In genomic region chr3:13046569-13047279, GRCh38 we compare ENCODE assay signal across 12 cellular contexts. TPM values are rescaled to one million over a fixed set of nuclear protein-coding genes. Genes with fewer than 3 reads are reported as not detected.
DNase-seq lines count a peak whose midpoint lies in the region; ATAC-seq and TF ChIP-seq lines count a peak whose summit lies in the region.
"Had no signal": no experiment of that assay in that cellular context is flagged by ENCODE, and none has a peak within 500 bp of the region (broad histone marks: within the 10 kb centered on the region; RNA-seq: fewer than 3 reads in every experiment).

No MANE protein-coding gene starts in this region.

- no peaks in the 10 kb centered on the region for H3K27me3 ChIP-seq in CD8-positive, alpha-beta T cell (ENCODE audit: insufficient read depth, low read length)
- no peaks in the 10 kb centered on the region for H3K27me3 ChIP-seq in esophagus squamous epithelium
- H3K27me3 ChIP-seq in thyroid gland: no peaks in the 10 kb centered on the region
- H3K27me3 ChIP-seq in MG63: no peaks in the 10 kb centered on the region

- H3K4me1 Mint-ChIP-seq in CD8-positive, alpha-beta T cell (ENCODE audit: low read depth): peaks cover 11% of the 10 kb centered on the region
- H3K4me1 Mint-ChIP-seq in activated naive CD8-positive, alpha-beta T cell treated with anti-CD3 and anti-CD28 coated beads, Interleukin-2, amount 10 ng/mL, durations not matched to agents 7 days and 5 days: peaks cover 16% of the 10 kb centered on the region

- no peaks in the 10 kb centered on the region for H3K9me3 ChIP-seq in CD8-positive, alpha-beta T cell (ENCODE audit: low read length)
- H3K9me3 ChIP-seq in esophagus squamous epithelium (no peaks in the 10 kb centered on the region), thyroid gland (no peaks in the 10 kb centered on the region), MG63 (no peaks in the 10 kb centered on the region)
- H3K9me3 ChIP-seq: thoracic aorta had no signal

- CTCF ChIA-PET in CD8-positive, alpha-beta T cell (lab: Charles Lee): interaction anchor here (0.7 to 0.8 kb wide), 2 partner anchors 52 to 75 kb away, joined by 3 read pairs; no protein-coding TSS in a partner anchor

- no peaks in the 10 kb centered on the region for H3K36me3 ChIP-seq in CD8-positive, alpha-beta T cell (ENCODE audit: insufficient read depth, low read length)
- no peaks in the 10 kb centered on the region for H3K36me3 ChIP-seq in esophagus squamous epithelium
- H3K36me3 ChIP-seq in thyroid gland: no peaks in the 10 kb centered on the region
- H3K36me3 ChIP-seq in MG63: no peaks in the 10 kb centered on the region
- H3K36me3 ChIP-seq: thoracic aorta had no signal

- intact Hi-C loops in CD8-positive, alpha-beta T cell (cut with DNase I, micrococcal nuclease): no loop called here
- intact Hi-C loops in esophagus squamous epithelium (cut with DNase I): no loop called here
- intact Hi-C loops in thyroid gland (cut with DNase I): no loop called here

- no peak overlapping the region for H3K27ac ChIP-seq in CD8-positive, alpha-beta T cell (ENCODE audit: low read depth, low read length)
- H3K27ac ChIP-seq in esophagus squamous epithelium (no peak overlapping the region), thyroid gland (no peak overlapping the region)
- H3K27ac ChIP-seq: skin epidermis, thoracic aorta had no signal

- POLR2A ChIA-PET in CD8-positive, alpha-beta T cell (lab: Charles Lee): interaction anchor here (1.0 kb wide), 1 partner anchor 134 kb away, joined by 3 read pairs; no protein-coding TSS in a partner anchor
- POLR2A ChIA-PET in activated naive CD8-positive, alpha-beta T cell treated with anti-CD3 and anti-CD28 coated beads, Interleukin-2, amount 10 ng/mL, durations not matched to agents 7 days and 5 days (lab: Charles Lee): no interaction called here

- TF ChIP-seq CTCF in CD8-positive, alpha-beta T cell (IDR thresholded peaks at IDR 0.05): no peak
- TF ChIP-seq CTCF in esophagus squamous epithelium (IDR thresholded peaks at IDR 0.05): no peak
- no peak for TF ChIP-seq CTCF in thyroid gland (IDR thresholded peaks at IDR 0.05)

- H3K27ac Mint-ChIP-seq in CD8-positive, alpha-beta T cell: peak overlapping the region; percentile 15
- H3K27ac Mint-ChIP-seq in activated naive CD8-positive, alpha-beta T cell treated with anti-CD3 and anti-CD28 coated beads, Interleukin-2, amount 10 ng/mL, durations not matched to agents 7 days and 5 days: peak overlapping the region; percentile 52

- no peak for DNase-seq in CD8-positive, alpha-beta T cell
- DNase-seq in activated naive CD8-positive, alpha-beta T cell treated with anti-CD3 and anti-CD28 coated beads, Interleukin-2, amount 10 ng/mL, durations not matched to agents 7 days and 5 days: no peak
- no peak for DNase-seq in esophagus squamous epithelium (lab: John Stamatoyannopoulos, UW)
- no peak for DNase-seq in thyroid gland
- DNase-seq in epidermal melanocyte (ENCODE audit: insufficient read length, low spot score): no peak
- DNase-seq in MG63: no peak
- DNase-seq: activated effector memory CD4-positive, alpha-beta T cell treated with Interleukin-2 at 50 U/mL for 16 hours; NCI-H1436 treated with DMSO at 0.1 percent for 48 hours had no signal

- H3K4me3 ChIP-seq in CD8-positive, alpha-beta T cell (ENCODE audit: low read depth, low read length): no peak overlapping the region
- H3K4me3 ChIP-seq in esophagus squamous epithelium: no peak overlapping the region
- no peak overlapping the region for H3K4me3 ChIP-seq in thyroid gland (replicated peaks in 1 of 3)
- H3K4me3 ChIP-seq in MG63: no peak overlapping the region
- H3K4me3 ChIP-seq: skin epidermis, thoracic aorta had no signal

- H3K9me3 Mint-ChIP-seq in CD8-positive, alpha-beta T cell: no peaks in the 10 kb centered on the region
- no peaks in the 10 kb centered on the region for H3K9me3 Mint-ChIP-seq in activated naive CD8-positive, alpha-beta T cell treated with anti-CD3 and anti-CD28 coated beads, Interleukin-2, amount 10 ng/mL, durations not matched to agents 7 days and 5 days

- ATAC-seq in CD8-positive, alpha-beta T cell: no peak
- ATAC-seq in GM19351 (IDR thresholded peaks at IDR 0.05; ENCODE audit: unreplicated experiment): peak; percentile 23
- peak; percentile 21 for ATAC-seq in HG03045 (IDR thresholded peaks at IDR 0.05; ENCODE audit: unreplicated experiment)
- ATAC-seq in activated naive CD8-positive, alpha-beta T cell treated with anti-CD3 and anti-CD28 coated beads, Interleukin-2, amount 10 ng/mL, durations not matched to agents 7 days and 5 days (ENCODE audit: low read depth): no peak

- no peaks in the 10 kb centered on the region for H3K4me1 ChIP-seq in CD8-positive, alpha-beta T cell (ENCODE audit: insufficient read depth, low read length)
- H3K4me1 ChIP-seq in esophagus squamous epithelium (no peaks in the 10 kb centered on the region), thyroid gland (peaks cover 0 to 5% of the 10 kb centered on the region in 2 donors)

- H3K4me3 Mint-ChIP-seq in CD8-positive, alpha-beta T cell: no peak overlapping the region
- no peak overlapping the region for H3K4me3 Mint-ChIP-seq in activated naive CD8-positive, alpha-beta T cell treated with anti-CD3 and anti-CD28 coated beads, Interleukin-2, amount 10 ng/mL, durations not matched to agents 7 days and 5 days

- H3K36me3 Mint-ChIP-seq in CD8-positive, alpha-beta T cell: no peaks in the 10 kb centered on the region
- peaks cover 2% of the 10 kb centered on the region for H3K36me3 Mint-ChIP-seq in activated naive CD8-positive, alpha-beta T cell treated with anti-CD3 and anti-CD28 coated beads, Interleukin-2, amount 10 ng/mL, durations not matched to agents 7 days and 5 days

- no peaks in the 10 kb centered on the region for H3K27me3 Mint-ChIP-seq in CD8-positive, alpha-beta T cell (ENCODE audit: low read depth)
- H3K27me3 Mint-ChIP-seq in activated naive CD8-positive, alpha-beta T cell treated with anti-CD3 and anti-CD28 coated beads, Interleukin-2, amount 10 ng/mL, durations not matched to agents 7 days and 5 days: no peaks in the 10 kb centered on the region

- TF ChIP-seq POLR2A in esophagus squamous epithelium (IDR thresholded peaks at IDR 0.05): no peak
- TF ChIP-seq POLR2A in thyroid gland (IDR thresholded peaks at IDR 0.05): no peak

- WGBS in esophagus squamous epithelium, 2 donors: 76 to 80% methylated on average over 7 to 8 of the region's 15 CpGs
- 68 to 79% methylated on average over 10 to 14 of the region's 15 CpGs for WGBS in thyroid gland, 2 donors

RNA-seq across cellular contexts. Expression of gene IQSEC1, which starts 26.5 kb away (rescaled TPM):
- 10 to 100 TPM; 71.2 to 79.0 TPM for total RNA-seq in CD8-positive, alpha-beta T cell
- total RNA-seq in activated naive CD8-positive, alpha-beta T cell treated with anti-CD3 and anti-CD28 coated beads, Interleukin-2, amount 10 ng/mL, durations not matched to agents 7 days and 5 days: 10 to 100 TPM; 59.5 to 64.6 TPM
- total RNA-seq in esophagus squamous epithelium: 10 to 100 TPM in 2 of 4 donors, 1 to 10 TPM in 2; 7.3 to 27.1 (median 10.7) TPM
- total RNA-seq in thyroid gland: 10 to 100 TPM; 37.1 to 48.3 (median 38.9) TPM
- total RNA-seq in MG63 (2014; rRNA removed; shearing (Covaris generic); ENCODE audit: low replicate concordance): 4.9 and 8.3 TPM in 2 replicates

Comparison
In these comparisons a context has a peak if more than half of its experiments do, and no peak if none do; other contexts are left out.
1. ATAC-seq: peak in GM19351 (single experiment) and HG03045 (single experiment); none in CD8-positive, alpha-beta T cell (single experiment) and activated naive CD8-positive, alpha-beta T cell treated with anti-CD3 and anti-CD28 coated beads, Interleukin-2, amount 10 ng/mL, durations not matched to agents 7 days and 5 days (single experiment).